2 cellular contexts compared by ENCODE assay signal in the genomic region with DNA sequence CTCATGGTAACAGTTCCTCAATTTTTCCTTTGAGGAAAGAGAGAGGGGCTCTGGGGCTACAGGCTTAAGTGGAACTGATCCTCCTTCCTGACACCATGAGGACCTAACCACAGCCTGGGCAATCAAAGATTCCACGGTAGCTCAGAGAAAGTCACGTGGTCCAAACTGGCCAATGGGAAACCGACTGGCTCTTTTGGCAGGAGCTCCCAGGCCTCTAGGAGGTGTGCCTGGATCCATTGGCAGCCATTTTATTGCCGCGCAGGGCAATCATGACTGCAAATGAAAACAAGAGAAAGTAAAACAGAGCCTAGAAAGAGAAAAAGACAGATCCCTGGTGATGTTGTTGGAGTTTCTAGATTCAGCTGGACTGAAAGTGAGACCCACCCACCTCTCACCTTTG.
TF ChIP-seq lines count a peak whose summit lies in the region.

No MANE protein-coding gene starts in this region.

TF ChIP-seq in HCT116, 20 proteins besides CTCF, POLR2A, EP300 and RAD21:
- TF ChIP-seq SIN3A (IDR thresholded peaks at IDR 0.05; ENCODE audit: low read depth): no peak
- TF ChIP-seq YY1 (IDR thresholded peaks at IDR 0.05; ENCODE audit: extremely low read depth, insufficient replicate concordance, low read depth, low read length): no peak
- no peak for TF ChIP-seq TCF7L2 (IDR thresholded peaks at IDR 0.05; ENCODE audit: borderline replicate concordance, extremely low read depth, insufficient read depth, insufficient read length)
TF ChIP-seq in HCT116: peak in this region for 0.

TF ChIP-seq in K562, 482 proteins besides CTCF, POLR2A, EP300 and RAD21:
- TF ChIP-seq, protein P1, sequence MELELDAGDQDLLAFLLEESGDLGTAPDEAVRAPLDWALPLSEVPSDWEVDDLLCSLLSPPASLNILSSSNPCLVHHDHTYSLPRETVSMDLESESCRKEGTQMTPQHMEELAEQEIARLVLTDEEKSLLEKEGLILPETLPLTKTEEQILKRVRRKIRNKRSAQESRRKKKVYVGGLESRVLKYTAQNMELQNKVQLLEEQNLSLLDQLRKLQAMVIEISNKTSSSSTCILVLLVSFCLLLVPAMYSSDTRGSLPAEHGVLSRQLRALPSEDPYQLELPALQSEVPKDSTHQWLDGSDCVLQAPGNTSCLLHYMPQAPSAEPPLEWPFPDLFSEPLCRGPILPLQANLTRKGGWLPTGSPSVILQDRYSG (tag; conservative IDR thresholded peaks at IDR 0.05; ENCODE audit: low read depth): 0 out of 2 replicates have a peak, but pooled peaks have one; percentile 20
- TF ChIP-seq ZKSCAN3 (CRISPR knock-in tag; IDR thresholded peaks at IDR 0.05) (no peak), CBFA2T2 (conservative IDR thresholded peaks at IDR 0.05) (peak; percentile 62), L3MBTL2 (IDR thresholded peaks at IDR 0.05) (peak; percentile 78), ZNF766 (CRISPR knock-in tag; conservative IDR thresholded peaks at IDR 0.05) (peak; percentile 35; the same call in 1 of the 2 replicates), ZNF764 (CRISPR knock-in tag; IDR thresholded peaks at IDR 0.05; ENCODE audit: low read depth) (no peak), RAD51 (IDR thresholded peaks at IDR 0.05; ENCODE audit: borderline replicate concordance, low read depth) (peak; percentile 94), NRF1 (conservative IDR thresholded peaks at IDR 0.05 in 1 of 2, IDR thresholded peaks at IDR 0.05 in 1 of 2) (0 out of 4 replicates have a peak, but pooled peaks of 1 of the 2 experiments have one; percentile 13), NFYB (IDR thresholded peaks at IDR 0.05; ENCODE audit: extremely low read depth, insufficient read length) (peak; percentile 77), MAZ (CRISPR knock-in tag; conservative IDR thresholded peaks at IDR 0.05 in 1 of 2, IDR thresholded peaks at IDR 0.05 in 1 of 2) (no peak), TOE1 (IDR thresholded peaks at IDR 0.05; ENCODE audit: borderline replicate concordance) (peak; percentile 90), TOE1 (CRISPR knock-in tag; IDR thresholded peaks at IDR 0.05; ENCODE audit: borderline replicate concordance, low read depth) (no peak), ZNF354B (CRISPR knock-in tag; IDR thresholded peaks at IDR 0.05) (no peak), YY1 (IDR thresholded peaks at IDR 0.05; ENCODE audit: borderline replicate concordance in 1 of 3, control insufficient read depth in 1 of 3, extremely low read depth in 1 of 3, insufficient read depth in 3 of 3, insufficient read length in 1 of 3, insufficient replicate concordance in 2 of 3, low read depth in 1 of 3, low read length in 2 of 3) (peak; percentile 39 to 90 (median 57)), SMAD4 (CRISPR knock-in tag; conservative IDR thresholded peaks at IDR 0.05) (0 out of 2 replicates have a peak, but pooled peaks have one; percentile 16), CXXC5 (CRISPR knock-in tag; IDR thresholded peaks at IDR 0.05) (peak; percentile 36; the same call in 1 of the 2 replicates), NFRKB (IDR thresholded peaks at IDR 0.05; ENCODE audit: low read depth) (0 out of 2 replicates have a peak, but pooled peaks have one; percentile 11), HOXB6 (CRISPR knock-in tag; IDR thresholded peaks at IDR 0.05; ENCODE audit: borderline replicate concordance) (no peak)
- TF ChIP-seq, protein P2, sequence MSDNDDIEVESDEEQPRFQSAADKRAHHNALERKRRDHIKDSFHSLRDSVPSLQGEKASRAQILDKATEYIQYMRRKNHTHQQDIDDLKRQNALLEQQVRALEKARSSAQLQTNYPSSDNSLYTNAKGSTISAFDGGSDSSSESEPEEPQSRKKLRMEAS (CRISPR knock-in tag; IDR thresholded peaks at IDR 0.05): peak; percentile 24; the same call in 1 of the 2 replicates
- TF ChIP-seq, protein P3, sequence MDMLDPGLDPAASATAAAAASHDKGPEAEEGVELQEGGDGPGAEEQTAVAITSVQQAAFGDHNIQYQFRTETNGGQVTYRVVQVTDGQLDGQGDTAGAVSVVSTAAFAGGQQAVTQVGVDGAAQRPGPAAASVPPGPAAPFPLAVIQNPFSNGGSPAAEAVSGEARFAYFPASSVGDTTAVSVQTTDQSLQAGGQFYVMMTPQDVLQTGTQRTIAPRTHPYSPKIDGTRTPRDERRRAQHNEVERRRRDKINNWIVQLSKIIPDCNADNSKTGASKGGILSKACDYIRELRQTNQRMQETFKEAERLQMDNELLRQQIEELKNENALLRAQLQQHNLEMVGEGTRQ (CRISPR knock-in tag; IDR thresholded peaks at IDR 0.05): peak; percentile 84
- TF ChIP-seq, protein P4, sequence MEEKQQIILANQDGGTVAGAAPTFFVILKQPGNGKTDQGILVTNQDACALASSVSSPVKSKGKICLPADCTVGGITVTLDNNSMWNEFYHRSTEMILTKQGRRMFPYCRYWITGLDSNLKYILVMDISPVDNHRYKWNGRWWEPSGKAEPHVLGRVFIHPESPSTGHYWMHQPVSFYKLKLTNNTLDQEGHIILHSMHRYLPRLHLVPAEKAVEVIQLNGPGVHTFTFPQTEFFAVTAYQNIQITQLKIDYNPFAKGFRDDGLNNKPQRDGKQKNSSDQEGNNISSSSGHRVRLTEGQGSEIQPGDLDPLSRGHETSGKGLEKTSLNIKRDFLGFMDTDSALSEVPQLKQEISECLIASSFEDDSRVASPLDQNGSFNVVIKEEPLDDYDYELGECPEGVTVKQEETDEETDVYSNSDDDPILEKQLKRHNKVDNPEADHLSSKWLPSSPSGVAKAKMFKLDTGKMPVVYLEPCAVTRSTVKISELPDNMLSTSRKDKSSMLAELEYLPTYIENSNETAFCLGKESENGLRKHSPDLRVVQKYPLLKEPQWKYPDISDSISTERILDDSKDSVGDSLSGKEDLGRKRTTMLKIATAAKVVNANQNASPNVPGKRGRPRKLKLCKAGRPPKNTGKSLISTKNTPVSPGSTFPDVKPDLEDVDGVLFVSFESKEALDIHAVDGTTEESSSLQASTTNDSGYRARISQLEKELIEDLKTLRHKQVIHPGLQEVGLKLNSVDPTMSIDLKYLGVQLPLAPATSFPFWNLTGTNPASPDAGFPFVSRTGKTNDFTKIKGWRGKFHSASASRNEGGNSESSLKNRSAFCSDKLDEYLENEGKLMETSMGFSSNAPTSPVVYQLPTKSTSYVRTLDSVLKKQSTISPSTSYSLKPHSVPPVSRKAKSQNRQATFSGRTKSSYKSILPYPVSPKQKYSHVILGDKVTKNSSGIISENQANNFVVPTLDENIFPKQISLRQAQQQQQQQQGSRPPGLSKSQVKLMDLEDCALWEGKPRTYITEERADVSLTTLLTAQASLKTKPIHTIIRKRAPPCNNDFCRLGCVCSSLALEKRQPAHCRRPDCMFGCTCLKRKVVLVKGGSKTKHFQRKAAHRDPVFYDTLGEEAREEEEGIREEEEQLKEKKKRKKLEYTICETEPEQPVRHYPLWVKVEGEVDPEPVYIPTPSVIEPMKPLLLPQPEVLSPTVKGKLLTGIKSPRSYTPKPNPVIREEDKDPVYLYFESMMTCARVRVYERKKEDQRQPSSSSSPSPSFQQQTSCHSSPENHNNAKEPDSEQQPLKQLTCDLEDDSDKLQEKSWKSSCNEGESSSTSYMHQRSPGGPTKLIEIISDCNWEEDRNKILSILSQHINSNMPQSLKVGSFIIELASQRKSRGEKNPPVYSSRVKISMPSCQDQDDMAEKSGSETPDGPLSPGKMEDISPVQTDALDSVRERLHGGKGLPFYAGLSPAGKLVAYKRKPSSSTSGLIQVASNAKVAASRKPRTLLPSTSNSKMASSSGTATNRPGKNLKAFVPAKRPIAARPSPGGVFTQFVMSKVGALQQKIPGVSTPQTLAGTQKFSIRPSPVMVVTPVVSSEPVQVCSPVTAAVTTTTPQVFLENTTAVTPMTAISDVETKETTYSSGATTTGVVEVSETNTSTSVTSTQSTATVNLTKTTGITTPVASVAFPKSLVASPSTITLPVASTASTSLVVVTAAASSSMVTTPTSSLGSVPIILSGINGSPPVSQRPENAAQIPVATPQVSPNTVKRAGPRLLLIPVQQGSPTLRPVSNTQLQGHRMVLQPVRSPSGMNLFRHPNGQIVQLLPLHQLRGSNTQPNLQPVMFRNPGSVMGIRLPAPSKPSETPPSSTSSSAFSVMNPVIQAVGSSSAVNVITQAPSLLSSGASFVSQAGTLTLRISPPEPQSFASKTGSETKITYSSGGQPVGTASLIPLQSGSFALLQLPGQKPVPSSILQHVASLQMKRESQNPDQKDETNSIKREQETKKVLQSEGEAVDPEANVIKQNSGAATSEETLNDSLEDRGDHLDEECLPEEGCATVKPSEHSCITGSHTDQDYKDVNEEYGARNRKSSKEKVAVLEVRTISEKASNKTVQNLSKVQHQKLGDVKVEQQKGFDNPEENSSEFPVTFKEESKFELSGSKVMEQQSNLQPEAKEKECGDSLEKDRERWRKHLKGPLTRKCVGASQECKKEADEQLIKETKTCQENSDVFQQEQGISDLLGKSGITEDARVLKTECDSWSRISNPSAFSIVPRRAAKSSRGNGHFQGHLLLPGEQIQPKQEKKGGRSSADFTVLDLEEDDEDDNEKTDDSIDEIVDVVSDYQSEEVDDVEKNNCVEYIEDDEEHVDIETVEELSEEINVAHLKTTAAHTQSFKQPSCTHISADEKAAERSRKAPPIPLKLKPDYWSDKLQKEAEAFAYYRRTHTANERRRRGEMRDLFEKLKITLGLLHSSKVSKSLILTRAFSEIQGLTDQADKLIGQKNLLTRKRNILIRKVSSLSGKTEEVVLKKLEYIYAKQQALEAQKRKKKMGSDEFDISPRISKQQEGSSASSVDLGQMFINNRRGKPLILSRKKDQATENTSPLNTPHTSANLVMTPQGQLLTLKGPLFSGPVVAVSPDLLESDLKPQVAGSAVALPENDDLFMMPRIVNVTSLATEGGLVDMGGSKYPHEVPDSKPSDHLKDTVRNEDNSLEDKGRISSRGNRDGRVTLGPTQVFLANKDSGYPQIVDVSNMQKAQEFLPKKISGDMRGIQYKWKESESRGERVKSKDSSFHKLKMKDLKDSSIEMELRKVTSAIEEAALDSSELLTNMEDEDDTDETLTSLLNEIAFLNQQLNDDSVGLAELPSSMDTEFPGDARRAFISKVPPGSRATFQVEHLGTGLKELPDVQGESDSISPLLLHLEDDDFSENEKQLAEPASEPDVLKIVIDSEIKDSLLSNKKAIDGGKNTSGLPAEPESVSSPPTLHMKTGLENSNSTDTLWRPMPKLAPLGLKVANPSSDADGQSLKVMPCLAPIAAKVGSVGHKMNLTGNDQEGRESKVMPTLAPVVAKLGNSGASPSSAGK (IDR thresholded peaks at IDR 0.05): peak; percentile 65
- TF ChIP-seq, protein P5, sequence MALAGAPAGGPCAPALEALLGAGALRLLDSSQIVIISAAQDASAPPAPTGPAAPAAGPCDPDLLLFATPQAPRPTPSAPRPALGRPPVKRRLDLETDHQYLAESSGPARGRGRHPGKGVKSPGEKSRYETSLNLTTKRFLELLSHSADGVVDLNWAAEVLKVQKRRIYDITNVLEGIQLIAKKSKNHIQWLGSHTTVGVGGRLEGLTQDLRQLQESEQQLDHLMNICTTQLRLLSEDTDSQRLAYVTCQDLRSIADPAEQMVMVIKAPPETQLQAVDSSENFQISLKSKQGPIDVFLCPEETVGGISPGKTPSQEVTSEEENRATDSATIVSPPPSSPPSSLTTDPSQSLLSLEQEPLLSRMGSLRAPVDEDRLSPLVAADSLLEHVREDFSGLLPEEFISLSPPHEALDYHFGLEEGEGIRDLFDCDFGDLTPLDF (CRISPR knock-in tag; IDR thresholded peaks at IDR 0.05): no peak
- TF ChIP-seq, protein P6, sequence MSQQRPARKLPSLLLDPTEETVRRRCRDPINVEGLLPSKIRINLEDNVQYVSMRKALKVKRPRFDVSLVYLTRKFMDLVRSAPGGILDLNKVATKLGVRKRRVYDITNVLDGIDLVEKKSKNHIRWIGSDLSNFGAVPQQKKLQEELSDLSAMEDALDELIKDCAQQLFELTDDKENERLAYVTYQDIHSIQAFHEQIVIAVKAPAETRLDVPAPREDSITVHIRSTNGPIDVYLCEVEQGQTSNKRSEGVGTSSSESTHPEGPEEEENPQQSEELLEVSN (IDR thresholded peaks at IDR 0.05; ENCODE audit: borderline replicate concordance in 1 of 2, extremely low read depth in 1 of 2, insufficient read depth in 1 of 2, insufficient read length in 1 of 2, low read depth in 1 of 2, low read length in 1 of 2, poor library complexity in 1 of 2, severe bottlenecking in 1 of 2): peak; percentile 48 to 80
- TF ChIP-seq, protein P7, sequence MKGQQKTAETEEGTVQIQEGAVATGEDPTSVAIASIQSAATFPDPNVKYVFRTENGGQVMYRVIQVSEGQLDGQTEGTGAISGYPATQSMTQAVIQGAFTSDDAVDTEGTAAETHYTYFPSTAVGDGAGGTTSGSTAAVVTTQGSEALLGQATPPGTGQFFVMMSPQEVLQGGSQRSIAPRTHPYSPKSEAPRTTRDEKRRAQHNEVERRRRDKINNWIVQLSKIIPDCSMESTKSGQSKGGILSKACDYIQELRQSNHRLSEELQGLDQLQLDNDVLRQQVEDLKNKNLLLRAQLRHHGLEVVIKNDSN (CRISPR knock-in tag; IDR thresholded peaks at IDR 0.05): peak; percentile 85
- TF ChIP-seq, protein P8, sequence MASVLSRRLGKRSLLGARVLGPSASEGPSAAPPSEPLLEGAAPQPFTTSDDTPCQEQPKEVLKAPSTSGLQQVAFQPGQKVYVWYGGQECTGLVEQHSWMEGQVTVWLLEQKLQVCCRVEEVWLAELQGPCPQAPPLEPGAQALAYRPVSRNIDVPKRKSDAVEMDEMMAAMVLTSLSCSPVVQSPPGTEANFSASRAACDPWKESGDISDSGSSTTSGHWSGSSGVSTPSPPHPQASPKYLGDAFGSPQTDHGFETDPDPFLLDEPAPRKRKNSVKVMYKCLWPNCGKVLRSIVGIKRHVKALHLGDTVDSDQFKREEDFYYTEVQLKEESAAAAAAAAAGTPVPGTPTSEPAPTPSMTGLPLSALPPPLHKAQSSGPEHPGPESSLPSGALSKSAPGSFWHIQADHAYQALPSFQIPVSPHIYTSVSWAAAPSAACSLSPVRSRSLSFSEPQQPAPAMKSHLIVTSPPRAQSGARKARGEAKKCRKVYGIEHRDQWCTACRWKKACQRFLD (CRISPR knock-in tag; IDR thresholded peaks at IDR 0.05): peak; percentile 60; the same call in 1 of the 2 replicates
- TF ChIP-seq, protein P9, sequence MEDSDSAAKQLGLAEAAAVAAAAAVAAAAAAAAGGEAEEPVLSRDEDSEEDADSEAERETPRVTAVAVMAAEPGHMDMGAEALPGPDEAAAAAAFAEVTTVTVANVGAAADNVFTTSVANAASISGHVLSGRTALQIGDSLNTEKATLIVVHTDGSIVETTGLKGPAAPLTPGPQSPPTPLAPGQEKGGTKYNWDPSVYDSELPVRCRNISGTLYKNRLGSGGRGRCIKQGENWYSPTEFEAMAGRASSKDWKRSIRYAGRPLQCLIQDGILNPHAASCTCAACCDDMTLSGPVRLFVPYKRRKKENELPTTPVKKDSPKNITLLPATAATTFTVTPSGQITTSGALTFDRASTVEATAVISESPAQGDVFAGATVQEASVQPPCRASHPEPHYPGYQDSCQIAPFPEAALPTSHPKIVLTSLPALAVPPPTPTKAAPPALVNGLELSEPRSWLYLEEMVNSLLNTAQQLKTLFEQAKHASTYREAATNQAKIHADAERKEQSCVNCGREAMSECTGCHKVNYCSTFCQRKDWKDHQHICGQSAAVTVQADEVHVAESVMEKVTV (CRISPR knock-in tag; IDR thresholded peaks at IDR 0.05): no peak
- TF ChIP-seq, protein P10, sequence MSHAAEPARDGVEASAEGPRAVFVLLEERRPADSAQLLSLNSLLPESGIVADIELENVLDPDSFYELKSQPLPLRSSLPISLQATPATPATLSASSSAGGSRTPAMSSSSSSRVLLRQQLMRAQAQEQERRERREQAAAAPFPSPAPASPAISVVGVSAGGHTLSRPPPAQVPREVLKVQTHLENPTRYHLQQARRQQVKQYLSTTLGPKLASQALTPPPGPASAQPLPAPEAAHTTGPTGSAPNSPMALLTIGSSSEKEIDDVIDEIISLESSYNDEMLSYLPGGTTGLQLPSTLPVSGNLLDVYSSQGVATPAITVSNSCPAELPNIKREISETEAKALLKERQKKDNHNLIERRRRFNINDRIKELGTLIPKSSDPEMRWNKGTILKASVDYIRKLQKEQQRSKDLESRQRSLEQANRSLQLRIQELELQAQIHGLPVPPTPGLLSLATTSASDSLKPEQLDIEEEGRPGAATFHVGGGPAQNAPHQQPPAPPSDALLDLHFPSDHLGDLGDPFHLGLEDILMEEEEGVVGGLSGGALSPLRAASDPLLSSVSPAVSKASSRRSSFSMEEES (CRISPR knock-in tag; IDR thresholded peaks at IDR 0.05): peak; percentile 90
